Comparison of ENCODE assay signal across 8 cellular contexts in the genomic region with DNA sequence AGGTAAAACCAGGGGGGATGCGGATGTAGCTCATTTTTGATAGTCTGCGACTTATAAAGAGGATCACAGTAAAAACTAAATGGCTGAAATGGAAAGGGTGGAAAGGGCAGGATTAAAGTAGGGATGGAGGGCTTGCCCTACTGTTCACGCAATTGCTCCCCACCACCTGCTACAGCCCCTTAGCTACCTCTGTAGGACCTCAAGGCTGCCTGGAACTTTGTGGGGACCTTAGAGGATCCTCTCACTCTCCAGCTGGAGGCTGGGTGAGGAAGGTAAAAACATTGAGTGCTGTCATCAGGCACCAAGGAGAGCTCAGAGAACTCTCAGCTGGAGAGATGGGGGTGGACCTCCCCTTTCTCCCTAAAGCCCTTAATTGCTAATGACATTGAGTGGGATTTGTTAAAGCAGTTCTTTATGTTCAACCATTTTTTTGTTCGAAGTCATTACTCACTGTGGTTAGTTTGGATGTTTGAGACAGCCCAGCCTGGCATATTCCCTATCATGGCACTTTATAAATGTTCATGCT.
"Had no signal": no experiment of that assay in that cellular context is flagged by ENCODE, and none has a peak within 500 bp of the region (broad histone marks: within the 10 kb centered on the region; RNA-seq: fewer than 3 reads in every experiment).

No MANE protein-coding gene starts in this region.

- H3K4me1 ChIP-seq: HAP-1 had no signal

- H3K9me3 ChIP-seq: HAP-1 had no signal

- DNase-seq: H7, HFFc6, IMR-90, KG1 had no signal

- ATAC-seq: GM23338, HCT116, K562 had no signal

- H3K4me3 ChIP-seq: GM23338, HAP-1, K562 had no signal

- H3K36me3 ChIP-seq: HAP-1 had no signal
